Comparison of ENCODE assay signal across 1 cellular context in the genomic region with DNA sequence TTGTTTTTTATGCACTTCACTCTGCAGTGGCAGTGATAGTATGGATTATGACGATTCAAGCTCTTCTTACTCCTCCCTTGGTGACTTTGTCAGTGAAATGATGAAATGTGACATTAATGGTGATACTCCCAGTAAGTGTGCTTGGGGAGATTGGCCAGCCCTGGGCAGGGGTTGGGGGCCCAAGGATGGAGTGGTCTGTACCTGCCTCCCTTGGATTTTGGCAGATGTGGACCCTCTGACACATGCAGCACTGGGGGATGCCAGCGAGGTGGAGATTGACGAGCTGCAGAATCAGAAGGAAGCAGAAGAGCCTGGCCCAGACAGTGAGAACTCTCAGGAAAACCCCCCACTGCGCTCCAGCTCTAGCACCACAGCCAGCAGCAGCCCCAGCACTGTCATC.
TF ChIP-seq lines count a peak whose summit lies in the region.

No MANE protein-coding gene starts in this region.

TF ChIP-seq in K562, 482 proteins besides CTCF, POLR2A, EP300 and RAD21:
- no peak for TF ChIP-seq KLF13 (tag; IDR thresholded peaks at IDR 0.05; ENCODE audit: borderline replicate concordance, low read depth)
- no peak for TF ChIP-seq EGR1 (conservative IDR thresholded peaks at IDR 0.05)
- TF ChIP-seq, protein P1, sequence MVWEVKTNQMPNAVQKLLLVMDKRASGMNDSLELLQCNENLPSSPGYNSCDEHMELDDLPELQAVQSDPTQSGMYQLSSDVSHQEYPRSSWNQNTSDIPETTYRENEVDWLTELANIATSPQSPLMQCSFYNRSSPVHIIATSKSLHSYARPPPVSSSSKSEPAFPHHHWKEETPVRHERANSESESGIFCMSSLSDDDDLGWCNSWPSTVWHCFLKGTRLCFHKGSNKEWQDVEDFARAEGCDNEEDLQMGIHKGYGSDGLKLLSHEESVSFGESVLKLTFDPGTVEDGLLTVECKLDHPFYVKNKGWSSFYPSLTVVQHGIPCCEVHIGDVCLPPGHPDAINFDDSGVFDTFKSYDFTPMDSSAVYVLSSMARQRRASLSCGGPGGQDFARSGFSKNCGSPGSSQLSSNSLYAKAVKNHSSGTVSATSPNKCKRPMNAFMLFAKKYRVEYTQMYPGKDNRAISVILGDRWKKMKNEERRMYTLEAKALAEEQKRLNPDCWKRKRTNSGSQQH (CRISPR knock-in tag; IDR thresholded peaks at IDR 0.05) = no peak
- TF ChIP-seq KLF6 (CRISPR knock-in tag; IDR thresholded peaks at IDR 0.05; ENCODE audit: borderline replicate concordance) = no peak
- TF ChIP-seq ZC3H11A (IDR thresholded peaks at IDR 0.05; ENCODE audit: low read depth, low read length) = no peak
- no peak for TF ChIP-seq TCF7L2 (IDR thresholded peaks at IDR 0.05; ENCODE audit: low read depth, low read length)
- TF ChIP-seq TAF7 (tag; IDR thresholded peaks at IDR 0.05) = no peak
- TF ChIP-seq ZNF232 (CRISPR knock-in tag; IDR thresholded peaks at IDR 0.05) = no peak
- TF ChIP-seq MEF2D (tag; conservative IDR thresholded peaks at IDR 0.05; ENCODE audit: low read depth) = no peak
- no peak for TF ChIP-seq NR2C1 (IDR thresholded peaks at IDR 0.05)
- TF ChIP-seq NR2C1 (tag; IDR thresholded peaks at IDR 0.05) = no peak
- no peak for TF ChIP-seq TRIM28 (IDR thresholded peaks at IDR 0.05)
- TF ChIP-seq FOXJ3 (CRISPR knock-in tag; IDR thresholded peaks at IDR 0.05) = no peak
- TF ChIP-seq, protein P2, sequence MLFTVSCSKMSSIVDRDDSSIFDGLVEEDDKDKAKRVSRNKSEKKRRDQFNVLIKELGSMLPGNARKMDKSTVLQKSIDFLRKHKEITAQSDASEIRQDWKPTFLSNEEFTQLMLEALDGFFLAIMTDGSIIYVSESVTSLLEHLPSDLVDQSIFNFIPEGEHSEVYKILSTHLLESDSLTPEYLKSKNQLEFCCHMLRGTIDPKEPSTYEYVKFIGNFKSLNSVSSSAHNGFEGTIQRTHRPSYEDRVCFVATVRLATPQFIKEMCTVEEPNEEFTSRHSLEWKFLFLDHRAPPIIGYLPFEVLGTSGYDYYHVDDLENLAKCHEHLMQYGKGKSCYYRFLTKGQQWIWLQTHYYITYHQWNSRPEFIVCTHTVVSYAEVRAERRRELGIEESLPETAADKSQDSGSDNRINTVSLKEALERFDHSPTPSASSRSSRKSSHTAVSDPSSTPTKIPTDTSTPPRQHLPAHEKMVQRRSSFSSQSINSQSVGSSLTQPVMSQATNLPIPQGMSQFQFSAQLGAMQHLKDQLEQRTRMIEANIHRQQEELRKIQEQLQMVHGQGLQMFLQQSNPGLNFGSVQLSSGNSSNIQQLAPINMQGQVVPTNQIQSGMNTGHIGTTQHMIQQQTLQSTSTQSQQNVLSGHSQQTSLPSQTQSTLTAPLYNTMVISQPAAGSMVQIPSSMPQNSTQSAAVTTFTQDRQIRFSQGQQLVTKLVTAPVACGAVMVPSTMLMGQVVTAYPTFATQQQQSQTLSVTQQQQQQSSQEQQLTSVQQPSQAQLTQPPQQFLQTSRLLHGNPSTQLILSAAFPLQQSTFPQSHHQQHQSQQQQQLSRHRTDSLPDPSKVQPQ (CRISPR knock-in tag; IDR thresholded peaks at IDR 0.05; ENCODE audit: borderline replicate concordance) = no peak
- TF ChIP-seq, protein P3, sequence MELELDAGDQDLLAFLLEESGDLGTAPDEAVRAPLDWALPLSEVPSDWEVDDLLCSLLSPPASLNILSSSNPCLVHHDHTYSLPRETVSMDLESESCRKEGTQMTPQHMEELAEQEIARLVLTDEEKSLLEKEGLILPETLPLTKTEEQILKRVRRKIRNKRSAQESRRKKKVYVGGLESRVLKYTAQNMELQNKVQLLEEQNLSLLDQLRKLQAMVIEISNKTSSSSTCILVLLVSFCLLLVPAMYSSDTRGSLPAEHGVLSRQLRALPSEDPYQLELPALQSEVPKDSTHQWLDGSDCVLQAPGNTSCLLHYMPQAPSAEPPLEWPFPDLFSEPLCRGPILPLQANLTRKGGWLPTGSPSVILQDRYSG (tag; conservative IDR thresholded peaks at IDR 0.05; ENCODE audit: low read depth) = no peak
- TF ChIP-seq, protein P4, sequence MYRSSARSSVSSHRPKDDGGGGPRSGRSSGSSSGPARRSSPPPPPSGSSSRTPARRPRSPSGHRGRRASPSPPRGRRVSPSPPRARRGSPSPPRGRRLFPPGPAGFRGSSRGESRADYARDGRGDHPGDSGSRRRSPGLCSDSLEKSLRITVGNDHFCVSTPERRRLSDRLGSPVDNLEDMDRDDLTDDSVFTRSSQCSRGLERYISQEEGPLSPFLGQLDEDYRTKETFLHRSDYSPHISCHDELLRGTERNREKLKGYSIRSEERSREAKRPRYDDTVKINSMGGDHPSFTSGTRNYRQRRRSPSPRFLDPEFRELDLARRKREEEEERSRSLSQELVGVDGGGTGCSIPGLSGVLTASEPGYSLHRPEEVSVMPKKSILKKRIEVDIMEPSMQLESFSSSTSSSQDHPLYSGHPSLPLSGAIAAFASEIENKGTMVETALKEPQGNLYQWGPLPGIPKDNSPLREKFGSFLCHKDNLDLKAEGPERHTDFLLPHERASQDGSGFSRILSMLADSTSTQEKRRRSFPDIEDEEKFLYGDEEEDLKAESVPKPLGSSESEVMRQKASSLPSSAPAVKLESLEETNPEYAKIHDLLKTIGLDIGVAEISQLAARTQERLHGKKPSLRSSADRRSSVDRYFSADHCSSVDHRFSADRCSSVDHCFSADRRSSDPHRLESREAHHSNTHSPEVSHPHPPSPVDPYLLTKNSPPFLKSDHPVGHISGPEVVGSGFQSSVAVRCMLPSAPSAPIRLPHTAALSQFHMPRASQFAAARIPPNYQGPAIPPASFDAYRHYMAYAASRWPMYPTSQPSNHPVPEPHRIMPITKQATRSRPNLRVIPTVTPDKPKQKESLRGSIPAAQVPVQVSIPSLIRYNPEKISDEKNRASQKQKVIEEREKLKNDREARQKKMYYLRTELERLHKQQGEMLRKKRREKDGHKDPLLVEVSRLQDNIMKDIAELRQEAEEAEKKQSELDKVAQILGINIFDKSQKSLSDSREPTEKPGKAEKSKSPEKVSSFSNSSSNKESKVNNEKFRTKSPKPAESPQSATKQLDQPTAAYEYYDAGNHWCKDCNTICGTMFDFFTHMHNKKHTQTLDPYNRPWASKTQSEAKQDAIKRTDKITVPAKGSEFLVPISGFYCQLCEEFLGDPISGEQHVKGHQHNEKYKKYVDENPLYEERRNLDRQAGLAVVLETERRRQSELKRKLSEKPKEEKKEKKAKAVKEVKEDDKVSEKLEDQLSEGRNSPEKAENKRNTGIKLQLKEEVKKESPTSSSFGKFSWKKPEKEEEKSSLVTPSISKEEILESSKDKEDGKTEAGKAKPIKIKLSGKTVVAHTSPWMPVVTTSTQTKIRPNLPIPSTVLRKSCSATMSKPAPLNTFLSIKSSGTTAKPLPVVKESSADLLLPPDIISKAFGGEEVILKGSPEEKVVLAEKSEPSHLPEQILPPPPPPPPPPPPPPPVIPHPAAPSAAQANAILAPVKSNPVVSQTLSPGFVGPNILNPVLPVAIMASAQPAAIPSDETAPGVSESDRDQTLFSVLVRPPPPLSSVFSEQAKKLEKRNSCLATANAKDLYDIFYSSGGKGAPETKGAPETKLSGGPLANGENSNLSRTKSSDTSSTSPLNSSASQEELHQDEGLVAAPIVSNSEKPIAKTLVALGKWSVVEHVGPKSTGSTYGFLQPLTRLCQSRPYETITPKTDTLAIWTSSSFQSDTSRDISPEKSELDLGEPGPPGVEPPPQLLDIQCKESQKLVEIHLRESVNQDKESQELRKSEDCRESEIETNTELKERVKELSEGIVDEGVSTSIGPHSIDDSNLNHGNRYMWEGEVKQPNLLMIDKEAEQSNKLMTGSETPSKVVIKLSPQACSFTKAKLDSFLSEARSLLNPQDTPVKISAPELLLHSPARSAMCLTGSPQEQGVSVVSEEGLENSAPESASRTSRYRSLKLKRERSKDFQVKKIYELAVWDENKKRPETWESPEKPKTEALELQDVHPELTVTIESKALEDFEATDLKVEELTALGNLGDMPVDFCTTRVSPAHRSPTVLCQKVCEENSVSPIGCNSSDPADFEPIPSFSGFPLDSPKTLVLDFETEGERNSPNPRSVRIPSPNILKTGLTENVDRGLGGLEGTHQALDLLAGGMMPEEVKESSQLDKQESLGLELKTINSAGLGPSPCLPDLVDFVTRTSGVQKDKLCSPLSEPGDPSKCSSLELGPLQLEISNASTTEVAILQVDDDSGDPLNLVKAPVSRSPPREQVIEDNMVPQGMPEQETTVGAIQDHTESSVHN (IDR thresholded peaks at IDR 0.05; ENCODE audit: borderline replicate concordance in 1 of 2, low read depth in 1 of 2) = no peak
- no peak for TF ChIP-seq SPI1 (IDR thresholded peaks at IDR 0.05; ENCODE audit: borderline replicate concordance, low read depth, low read length)
